Comparison of ENCODE assay signal across 1 cellular context in the genomic region with DNA sequence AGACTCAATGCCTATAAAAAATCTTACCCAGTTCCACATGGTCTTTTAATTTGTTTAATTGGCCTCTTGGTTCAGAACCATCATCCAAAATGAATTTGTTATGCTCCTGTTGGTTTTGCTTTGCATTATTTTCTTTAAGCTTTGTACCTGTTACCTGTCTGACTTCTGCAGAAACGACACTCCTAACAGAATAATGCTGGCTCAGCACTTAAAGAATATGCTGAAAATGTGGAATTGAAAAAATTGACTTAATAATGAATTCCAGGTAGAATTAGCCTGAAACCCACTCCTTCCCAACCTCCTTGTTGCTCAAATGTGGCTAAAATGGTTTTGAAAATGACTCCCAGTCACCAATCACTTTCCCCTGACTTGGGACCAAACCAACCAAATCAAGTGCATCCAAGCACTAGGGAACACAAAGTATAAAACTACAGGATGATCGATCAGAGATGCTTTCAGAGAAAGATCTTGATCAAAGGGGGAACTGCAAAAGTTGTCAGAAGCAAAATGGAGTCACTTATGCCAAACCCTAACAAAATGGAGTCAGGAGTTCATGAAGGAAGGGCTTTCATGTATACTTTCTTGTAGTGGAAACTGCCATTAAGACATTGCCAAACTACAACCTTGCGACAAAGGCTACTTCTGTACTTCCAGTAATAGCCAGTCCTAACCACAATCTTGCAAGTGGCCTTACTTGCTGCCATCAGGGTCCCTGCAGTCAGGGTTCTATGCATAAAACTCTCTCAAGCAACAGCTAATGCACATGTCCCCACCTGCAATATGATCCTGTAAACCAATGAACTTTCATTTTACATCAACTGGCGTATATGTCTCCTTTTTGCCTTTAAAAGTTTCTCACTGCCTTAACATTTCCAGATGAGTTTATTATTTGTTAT.
TF ChIP-seq lines count a peak whose summit lies in the region.

No MANE protein-coding gene starts in this region.

TF ChIP-seq in K562, 482 proteins besides CTCF, POLR2A, EP300 and RAD21 (continued from another document and continues in another):
- no peak for TF ChIP-seq CHAMP1 (IDR thresholded peaks at IDR 0.05)
- no peak for TF ChIP-seq AFF4 (CRISPR knock-in tag; IDR thresholded peaks at IDR 0.05)
- no peak for TF ChIP-seq BHLHE40 (IDR thresholded peaks at IDR 0.05; ENCODE audit: low read length)
- TF ChIP-seq ELF2 (CRISPR knock-in tag; IDR thresholded peaks at IDR 0.05): no peak
- TF ChIP-seq, protein P1, sequence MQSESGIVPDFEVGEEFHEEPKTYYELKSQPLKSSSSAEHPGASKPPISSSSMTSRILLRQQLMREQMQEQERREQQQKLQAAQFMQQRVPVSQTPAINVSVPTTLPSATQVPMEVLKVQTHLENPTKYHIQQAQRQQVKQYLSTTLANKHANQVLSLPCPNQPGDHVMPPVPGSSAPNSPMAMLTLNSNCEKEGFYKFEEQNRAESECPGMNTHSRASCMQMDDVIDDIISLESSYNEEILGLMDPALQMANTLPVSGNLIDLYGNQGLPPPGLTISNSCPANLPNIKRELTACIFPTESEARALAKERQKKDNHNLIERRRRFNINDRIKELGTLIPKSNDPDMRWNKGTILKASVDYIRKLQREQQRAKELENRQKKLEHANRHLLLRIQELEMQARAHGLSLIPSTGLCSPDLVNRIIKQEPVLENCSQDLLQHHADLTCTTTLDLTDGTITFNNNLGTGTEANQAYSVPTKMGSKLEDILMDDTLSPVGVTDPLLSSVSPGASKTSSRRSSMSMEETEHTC (IDR thresholded peaks at IDR 0.05): no peak
- TF ChIP-seq SMARCA5 (IDR thresholded peaks at IDR 0.05): no peak
- no peak for TF ChIP-seq ZNF764 (CRISPR knock-in tag; IDR thresholded peaks at IDR 0.05; ENCODE audit: low read depth)
- no peak for TF ChIP-seq HNRNPH1 (optimal IDR thresholded peaks at IDR 0.05; ENCODE audit: low read depth, low read length)
- TF ChIP-seq E2F5 (CRISPR knock-in tag; IDR thresholded peaks at IDR 0.05): no peak
- peak; percentile 86 for TF ChIP-seq ZNF316 (IDR thresholded peaks at IDR 0.05)
- TF ChIP-seq, protein P2, sequence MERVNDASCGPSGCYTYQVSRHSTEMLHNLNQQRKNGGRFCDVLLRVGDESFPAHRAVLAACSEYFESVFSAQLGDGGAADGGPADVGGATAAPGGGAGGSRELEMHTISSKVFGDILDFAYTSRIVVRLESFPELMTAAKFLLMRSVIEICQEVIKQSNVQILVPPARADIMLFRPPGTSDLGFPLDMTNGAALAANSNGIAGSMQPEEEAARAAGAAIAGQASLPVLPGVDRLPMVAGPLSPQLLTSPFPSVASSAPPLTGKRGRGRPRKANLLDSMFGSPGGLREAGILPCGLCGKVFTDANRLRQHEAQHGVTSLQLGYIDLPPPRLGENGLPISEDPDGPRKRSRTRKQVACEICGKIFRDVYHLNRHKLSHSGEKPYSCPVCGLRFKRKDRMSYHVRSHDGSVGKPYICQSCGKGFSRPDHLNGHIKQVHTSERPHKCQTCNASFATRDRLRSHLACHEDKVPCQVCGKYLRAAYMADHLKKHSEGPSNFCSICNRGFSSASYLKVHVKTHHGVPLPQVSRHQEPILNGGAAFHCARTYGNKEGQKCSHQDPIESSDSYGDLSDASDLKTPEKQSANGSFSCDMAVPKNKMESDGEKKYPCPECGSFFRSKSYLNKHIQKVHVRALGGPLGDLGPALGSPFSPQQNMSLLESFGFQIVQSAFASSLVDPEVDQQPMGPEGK (CRISPR knock-in tag; IDR thresholded peaks at IDR 0.05; ENCODE audit: borderline replicate concordance): 0 out of 2 replicates have a peak, but pooled peaks have one; percentile 42
- TF ChIP-seq HMG20A (CRISPR knock-in tag; conservative IDR thresholded peaks at IDR 0.05): no peak
- peak; percentile 78; the same call in 1 of the 2 replicates for TF ChIP-seq BCL6 (CRISPR knock-in tag; IDR thresholded peaks at IDR 0.05)
- no peak for TF ChIP-seq SRSF7 (optimal IDR thresholded peaks at IDR 0.05; ENCODE audit: low read depth, low read length)
- no peak for TF ChIP-seq ZZZ3 (IDR thresholded peaks at IDR 0.05)
- TF ChIP-seq HOMEZ (CRISPR knock-in tag; IDR thresholded peaks at IDR 0.05): no peak
- TF ChIP-seq, protein P3, sequence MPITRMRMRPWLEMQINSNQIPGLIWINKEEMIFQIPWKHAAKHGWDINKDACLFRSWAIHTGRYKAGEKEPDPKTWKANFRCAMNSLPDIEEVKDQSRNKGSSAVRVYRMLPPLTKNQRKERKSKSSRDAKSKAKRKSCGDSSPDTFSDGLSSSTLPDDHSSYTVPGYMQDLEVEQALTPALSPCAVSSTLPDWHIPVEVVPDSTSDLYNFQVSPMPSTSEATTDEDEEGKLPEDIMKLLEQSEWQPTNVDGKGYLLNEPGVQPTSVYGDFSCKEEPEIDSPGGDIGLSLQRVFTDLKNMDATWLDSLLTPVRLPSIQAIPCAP (CRISPR knock-in tag; IDR thresholded peaks at IDR 0.05; ENCODE audit: borderline replicate concordance): no peak
- peak in 1 of 2 experiments; percentile 96; a peak in 2 of 4 replicates for TF ChIP-seq MAZ (CRISPR knock-in tag; conservative IDR thresholded peaks at IDR 0.05 in 1 of 2, IDR thresholded peaks at IDR 0.05 in 1 of 2)
- TF ChIP-seq PTTG1 (tag; IDR thresholded peaks at IDR 0.05; ENCODE audit: low read depth): 0 out of 2 replicates have a peak, but pooled peaks have one; percentile 81
- TF ChIP-seq, protein P4, sequence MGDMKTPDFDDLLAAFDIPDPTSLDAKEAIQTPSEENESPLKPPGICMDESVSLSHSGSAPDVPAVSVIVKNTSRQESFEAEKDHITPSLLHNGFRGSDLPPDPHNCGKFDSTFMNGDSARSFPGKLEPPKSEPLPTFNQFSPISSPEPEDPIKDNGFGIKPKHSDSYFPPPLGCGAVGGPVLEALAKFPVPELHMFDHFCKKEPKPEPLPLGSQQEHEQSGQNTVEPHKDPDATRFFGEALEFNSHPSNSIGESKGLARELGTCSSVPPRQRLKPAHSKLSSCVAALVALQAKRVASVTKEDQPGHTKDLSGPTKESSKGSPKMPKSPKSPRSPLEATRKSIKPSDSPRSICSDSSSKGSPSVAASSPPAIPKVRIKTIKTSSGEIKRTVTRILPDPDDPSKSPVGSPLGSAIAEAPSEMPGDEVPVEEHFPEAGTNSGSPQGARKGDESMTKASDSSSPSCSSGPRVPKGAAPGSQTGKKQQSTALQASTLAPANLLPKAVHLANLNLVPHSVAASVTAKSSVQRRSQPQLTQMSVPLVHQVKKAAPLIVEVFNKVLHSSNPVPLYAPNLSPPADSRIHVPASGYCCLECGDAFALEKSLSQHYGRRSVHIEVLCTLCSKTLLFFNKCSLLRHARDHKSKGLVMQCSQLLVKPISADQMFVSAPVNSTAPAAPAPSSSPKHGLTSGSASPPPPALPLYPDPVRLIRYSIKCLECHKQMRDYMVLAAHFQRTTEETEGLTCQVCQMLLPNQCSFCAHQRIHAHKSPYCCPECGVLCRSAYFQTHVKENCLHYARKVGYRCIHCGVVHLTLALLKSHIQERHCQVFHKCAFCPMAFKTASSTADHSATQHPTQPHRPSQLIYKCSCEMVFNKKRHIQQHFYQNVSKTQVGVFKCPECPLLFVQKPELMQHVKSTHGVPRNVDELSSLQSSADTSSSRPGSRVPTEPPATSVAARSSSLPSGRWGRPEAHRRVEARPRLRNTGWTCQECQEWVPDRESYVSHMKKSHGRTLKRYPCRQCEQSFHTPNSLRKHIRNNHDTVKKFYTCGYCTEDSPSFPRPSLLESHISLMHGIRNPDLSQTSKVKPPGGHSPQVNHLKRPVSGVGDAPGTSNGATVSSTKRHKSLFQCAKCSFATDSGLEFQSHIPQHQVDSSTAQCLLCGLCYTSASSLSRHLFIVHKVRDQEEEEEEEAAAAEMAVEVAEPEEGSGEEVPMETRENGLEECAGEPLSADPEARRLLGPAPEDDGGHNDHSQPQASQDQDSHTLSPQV (IDR thresholded peaks at IDR 0.05): no peak
- TF ChIP-seq SIRT6 (IDR thresholded peaks at IDR 0.05; ENCODE audit: low read depth, low read length): no peak
- no peak for TF ChIP-seq CBFB (CRISPR knock-in tag; IDR thresholded peaks at IDR 0.05)
- TF ChIP-seq ZNF77 (CRISPR knock-in tag; IDR thresholded peaks at IDR 0.05): no peak
- TF ChIP-seq TARDBP (IDR thresholded peaks at IDR 0.05): no peak
- TF ChIP-seq ZNF197 (CRISPR knock-in tag; IDR thresholded peaks at IDR 0.05; ENCODE audit: low read depth): 0 out of 2 replicates have a peak, but pooled peaks have one; percentile 60
- TF ChIP-seq MBD2 (IDR thresholded peaks at IDR 0.05; ENCODE audit: borderline replicate concordance, low read depth): no peak
- TF ChIP-seq PHTF2 (CRISPR knock-in tag; IDR thresholded peaks at IDR 0.05): no peak
- TF ChIP-seq NBN (IDR thresholded peaks at IDR 0.05; ENCODE audit: low read depth): no peak
- peak; percentile 68 for TF ChIP-seq TAF7 (tag; IDR thresholded peaks at IDR 0.05)
- TF ChIP-seq ZSCAN29 (IDR thresholded peaks at IDR 0.05): no peak
- no peak; a peak in 1 of 4 replicates for TF ChIP-seq TEAD1 (CRISPR knock-in tag; IDR thresholded peaks at IDR 0.05)
